8 cellular contexts compared by ENCODE assay signal in genomic region chr22:36776722-36777121, GRCh38. TPM values are rescaled to one million over a fixed set of nuclear protein-coding genes. Genes with fewer than 3 reads are reported as not detected.
DNase-seq lines count a peak whose midpoint lies in the region; ATAC-seq and TF ChIP-seq lines count a peak whose summit lies in the region.

No MANE protein-coding gene starts in this region.

- DNase-seq in Caco-2 (no peak), OCI-LY7 (ENCODE audit: low spot score) (no peak), AML-193 (lab: John Stamatoyannopoulos, UW) (no peak), iPS-NIHi11 (ENCODE audit: low spot score) (no peak)

- H3K9ac ChIP-seq in parathyroid adenoma, result no peak overlapping the region

- no peaks in the 10 kb centered on the region for H3K9me2 ChIP-seq in OCI-LY7 (ENCODE audit: insufficient read depth, low read length)

- no peak for TF ChIP-seq CTCF in Caco-2 (IDR thresholded peaks at IDR 0.05; ENCODE audit: insufficient read depth in 1 of 2, low read depth in 1 of 2, low read length in 1 of 2, severe bottlenecking in 1 of 2, unreplicated experiment in 1 of 2)
- TF ChIP-seq CTCF in OCI-LY7 (conservative IDR thresholded peaks at IDR 0.05; ENCODE audit: low read length), result no peak
- no peak for TF ChIP-seq CTCF in parathyroid adenoma (IDR thresholded peaks at IDR 0.05)

- peaks cover 5% of the 10 kb centered on the region for H3K4me1 Mint-ChIP-seq in Caco-2 (ENCODE audit: low read depth, unreplicated experiment)

- BruUV-seq in Caco-2 (replicated peaks; lab: Mats Ljungman, UMichigan), result no TSS peak
- no TSS peak for BruUV-seq in OCI-LY7 (replicated peaks; lab: Mats Ljungman, UMichigan)

- no peaks in the 10 kb centered on the region for H4K20me1 ChIP-seq in OCI-LY7 (ENCODE audit: insufficient read depth, low read length)

- peak overlapping the region; percentile 81 for H3K4me3 Mint-ChIP-seq in Caco-2 (ENCODE audit: unreplicated experiment)

- H3K27ac ChIP-seq in OCI-LY7 (ENCODE audit: low read depth, low read length, poor library complexity, severe bottlenecking), result no peak overlapping the region
- H3K27ac ChIP-seq in ectodermal cell (ENCODE audit: insufficient read depth, low read depth, low read length, poor library complexity, severe bottlenecking), result no peak overlapping the region
- H3K27ac ChIP-seq in parathyroid adenoma, result peak overlapping the region; percentile 39

- H3K4me1 ChIP-seq in Caco-2 (0 out of 2 replicates have a peak, but pooled peaks cover 5% of the 10 kb centered on the region), OCI-LY7 (ENCODE audit: insufficient read depth, low read length, poor library complexity, severe bottlenecking) (peaks cover 17% of the 10 kb centered on the region), ectodermal cell (ENCODE audit: control insufficient read depth, insufficient read depth, low read length) (peaks cover 6% of the 10 kb centered on the region), parathyroid adenoma (no peaks in the 10 kb centered on the region)

- H3K79me2 ChIP-seq in OCI-LY7 (ENCODE audit: insufficient read depth, low read depth, low read length), result no peaks in the 10 kb centered on the region
- H3K79me2 ChIP-seq in parathyroid adenoma, result no peaks in the 10 kb centered on the region

- CTCF ChIA-PET in Caco-2 (lab: Charles Lee), result interaction anchor here (0.8 to 1.9 kb wide), 8 partner anchors 18 to 253 kb away, joined by 3 to 20 read pairs (median 3); partner anchors contain the start of gene EIF3D
- CTCF ChIA-PET in OCI-LY7 (lab: Charles Lee; ENCODE audit: unreplicated experiment), result interaction anchor here (0.8 to 1.3 kb wide), 2 partner anchors 79 to 245 kb away, joined by 3 to 4 read pairs; no protein-coding TSS in a partner anchor

- intact Hi-C loops in Caco-2 (cut with micrococcal nuclease; ENCODE audit: unreplicated experiment), result loop anchor here (10.0 kb wide), 1 partner anchor 252 kb away; the partner anchor contains the start of gene EIF3D
- intact Hi-C loops in OCI-LY7 (cut with micrococcal nuclease; ENCODE audit: unreplicated experiment), result no loop called here

- ATAC-seq in HG02763 (IDR thresholded peaks at IDR 0.05; ENCODE audit: unreplicated experiment), result no peak
- no peak for ATAC-seq in GM18868 (IDR thresholded peaks at IDR 0.05; ENCODE audit: unreplicated experiment)

- peak overlapping the region; percentile 57 for H3K27ac Mint-ChIP-seq in Caco-2 (ENCODE audit: unreplicated experiment)

- H2AFZ ChIP-seq in OCI-LY7 (ENCODE audit: low read length) (peak overlapping the region; percentile 83), parathyroid adenoma (peak overlapping the region; percentile 87)

- H3K27me3 ChIP-seq in Caco-2 (replicated peaks; ENCODE audit: control insufficient read depth, insufficient read depth, low read length) (no peaks in the 10 kb centered on the region), ectodermal cell (ENCODE audit: control insufficient read depth, insufficient read depth, low read length, poor library complexity, severe bottlenecking) (no peaks in the 10 kb centered on the region), parathyroid adenoma (ENCODE audit: control insufficient read depth, insufficient read depth, low read length) (no peaks in the 10 kb centered on the region)

- H3K27me3 Mint-ChIP-seq in Caco-2 (ENCODE audit: insufficient read depth, unreplicated experiment), result peaks cover 3% of the 10 kb centered on the region

- H3K4me2 ChIP-seq in OCI-LY7 (ENCODE audit: low read length) (peak overlapping the region; percentile 62), parathyroid adenoma (ENCODE audit: low read length) (peak overlapping the region; percentile 71)

- POLR2A ChIA-PET in Caco-2 (lab: Charles Lee) (interaction anchor here (0.6 kb wide), 1 partner anchor 146 kb away, joined by 3 read pairs; no protein-coding TSS in a partner anchor), OCI-LY7 (lab: Charles Lee) (interaction anchor here (1.1 to 1.7 kb wide), 5 partner anchors 81 to 295 kb away, joined by 6 to 9 read pairs (median 8); partner anchors contain the start of gene TXN2)

- H3K9me3 ChIP-seq in Caco-2, result no peaks in the 10 kb centered on the region
- H3K9me3 ChIP-seq in OCI-LY7 (ENCODE audit: low read length), result no peaks in the 10 kb centered on the region; the same call in 1 of the 2 replicates
- peaks cover 5% of the 10 kb centered on the region for H3K9me3 ChIP-seq in ectodermal cell (ENCODE audit: control insufficient read depth, low read length)
- H3K9me3 ChIP-seq in parathyroid adenoma (ENCODE audit: control insufficient read depth, low read length), result no peaks in the 10 kb centered on the region

- H3K36me3 ChIP-seq in Caco-2 (ENCODE audit: control insufficient read depth, insufficient read depth, low read length) (no peaks in the 10 kb centered on the region), OCI-LY7 (ENCODE audit: insufficient read depth, low read length) (no peaks in the 10 kb centered on the region), ectodermal cell (ENCODE audit: control insufficient read depth, insufficient read depth, low read length) (no peaks in the 10 kb centered on the region), parathyroid adenoma (ENCODE audit: control insufficient read depth, insufficient read depth, low read length) (no peaks in the 10 kb centered on the region)

- WGBS in ectodermal cell, 2 experiments, result 89% methylated on average over 12 of the region's 12 CpGs

- peak overlapping the region; percentile 24 for H3K4me3 ChIP-seq in Caco-2 (ENCODE audit: low read depth, low read length)
- peak overlapping the region; percentile 76 for H3K4me3 ChIP-seq in OCI-LY7 (ENCODE audit: low read depth, low read length, poor library complexity, severe bottlenecking)
- H3K4me3 ChIP-seq in ectodermal cell (ENCODE audit: insufficient read depth, low read depth, low read length), result peak overlapping the region; percentile 22
- H3K4me3 ChIP-seq in parathyroid adenoma (ENCODE audit: low read depth, low read length), result peak overlapping the region; percentile 76

- peaks cover 9% of the 10 kb centered on the region for H3K9me3 Mint-ChIP-seq in Caco-2 (ENCODE audit: unreplicated experiment)

- H3K36me3 Mint-ChIP-seq in Caco-2 (ENCODE audit: insufficient read depth, unreplicated experiment), result no peaks in the 10 kb centered on the region

RNA-seq across cellular contexts. Expression of gene IFT27, which starts 0.8 kb away (rescaled TPM):
- 8.3 and 9.2 TPM in 2 replicates for total RNA-seq in Caco-2 (2022)
- total RNA-seq in OCI-LY7 (2014; rRNA removed; shearing (Covaris generic)), result 18.3 and 22.1 TPM in 2 replicates
- total RNA-seq in OCI-LY7 (2022), result 50.0 and 53.9 TPM in 2 replicates
- 49.9 TPM for polyA plus RNA-seq in ectodermal cell (2013, experiment 1 of 4)
- 56.8 TPM for polyA plus RNA-seq in ectodermal cell (2013, experiment 2 of 4)
- polyA plus RNA-seq in ectodermal cell (2013, experiment 3 of 4), result 48.7 TPM
- polyA plus RNA-seq in ectodermal cell (2013, experiment 4 of 4), result 48.9 TPM

RNA-seq across cellular contexts. Expression of gene PVALB, which starts 40.1 kb away (rescaled TPM):
- total RNA-seq in Caco-2 (2022) (not detected in 2 replicates), OCI-LY7 (2022) (not detected in 2 replicates)
- not detected in 2 replicates for total RNA-seq in OCI-LY7 (2014; rRNA removed; shearing (Covaris generic))
- 2.2 TPM for polyA plus RNA-seq in ectodermal cell (2013, experiment 1 of 4)
- polyA plus RNA-seq in ectodermal cell (2013, experiment 2 of 4), result 1.1 TPM
- 1.8 TPM for polyA plus RNA-seq in ectodermal cell (2013, experiment 3 of 4)
- 2.1 TPM for polyA plus RNA-seq in ectodermal cell (2013, experiment 4 of 4)

Comparison
In these comparisons a context has a peak if more than half of its experiments do, and no peak if none do; other contexts are left out.
1. H3K4me3 ChIP-seq: peak in every context shown above with its lines; median percentile 76 in OCI-LY7; 76 in parathyroid adenoma; 24 in Caco-2; 22 in ectodermal cell.